18 cellular contexts compared by ENCODE assay signal in the genomic region with DNA sequence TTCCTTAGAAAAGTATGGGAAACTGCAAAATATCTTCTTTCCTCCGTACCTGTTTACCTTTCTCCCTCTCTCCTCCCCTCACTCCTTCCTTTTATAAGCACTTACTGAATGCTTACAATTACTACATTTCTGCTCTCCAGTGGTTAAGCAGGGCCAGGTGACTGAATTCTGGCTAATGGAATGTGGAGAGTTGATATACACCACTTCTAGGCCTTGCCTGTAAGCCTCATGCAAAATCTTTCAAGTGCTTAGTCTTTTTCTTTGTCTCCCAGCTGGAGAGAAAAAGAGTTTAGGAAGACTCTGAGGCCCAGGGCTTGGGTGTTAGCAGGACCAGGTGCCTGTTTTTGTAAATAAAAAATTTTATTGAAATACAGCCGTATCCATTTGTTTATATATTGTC.
"Had no signal": no experiment of that assay in that cellular context is flagged by ENCODE, and none has a peak within 500 bp of the region (broad histone marks: within the 10 kb centered on the region; RNA-seq: fewer than 3 reads in every experiment).

No MANE protein-coding gene starts in this region.

- H3K27ac ChIP-seq: colonic mucosa, esophagus squamous epithelium, gastroesophageal sphincter, pancreas, uterus had no signal

- H3K36me3 ChIP-seq: colonic mucosa, esophagus squamous epithelium, gastroesophageal sphincter, pancreas, uterus had no signal

- H3K9me3 ChIP-seq: colonic mucosa, esophagus squamous epithelium, gastroesophageal sphincter, pancreas, uterus had no signal

- FAIRE-seq: kidney, pancreas, small intestine had no signal

- H3K9me3 Mint-ChIP-seq: natural killer cell treated with Interleukin-12 subunit alpha and Interleukin-12 subunit beta and Interleukin-15 and Interleukin-18, amount 100 ng/mL, for 72 hours; type B pancreatic cell had no signal

- H3K36me3 Mint-ChIP-seq: natural killer cell treated with Interleukin-12 subunit alpha and Interleukin-12 subunit beta and Interleukin-15 and Interleukin-18, amount 100 ng/mL, for 72 hours; type B pancreatic cell had no signal

- H3K4me3 ChIP-seq: colonic mucosa, esophagus squamous epithelium, gastroesophageal sphincter, pancreas, uterus had no signal

- ATAC-seq: gastroesophageal sphincter, left cardiac atrium, left ventricle myocardium superior, pancreas, right cardiac atrium had no signal

- H3K27me3 ChIP-seq: colonic mucosa, gastroesophageal sphincter, pancreas, uterus had no signal

- H3K4me3 Mint-ChIP-seq: natural killer cell treated with Interleukin-12 subunit alpha and Interleukin-12 subunit beta and Interleukin-15 and Interleukin-18, amount 100 ng/mL, for 72 hours; type B pancreatic cell had no signal

- DNase-seq: colonic mucosa; dermis blood vessel endothelial cell; esophagus squamous epithelium; foreskin fibroblast; kidney; left cardiac atrium; left ventricle myocardium superior; occipital lobe; pancreas; right cardiac atrium; small intestine; stimulated activated CD4-positive, alpha-beta T cell treated with anti-CD3 and anti-CD28 coated beads, Interleukin-12 subunit alpha, Interleukin-12 subunit beta, amount 100 ng/mL, for 4 hours; stimulated activated naive CD4-positive, alpha-beta T cell treated with Interleukin-2 at 50 U/mL for 16 hours; uterus had no signal

- H3K4me1 ChIP-seq: colonic mucosa, esophagus squamous epithelium, gastroesophageal sphincter, pancreas, uterus had no signal

- H3K27ac Mint-ChIP-seq: natural killer cell treated with Interleukin-12 subunit alpha and Interleukin-12 subunit beta and Interleukin-15 and Interleukin-18, amount 100 ng/mL, for 72 hours; progenitor cell of endocrine pancreas; type B pancreatic cell had no signal
